28 cellular contexts compared by ENCODE assay signal in the genomic region with DNA sequence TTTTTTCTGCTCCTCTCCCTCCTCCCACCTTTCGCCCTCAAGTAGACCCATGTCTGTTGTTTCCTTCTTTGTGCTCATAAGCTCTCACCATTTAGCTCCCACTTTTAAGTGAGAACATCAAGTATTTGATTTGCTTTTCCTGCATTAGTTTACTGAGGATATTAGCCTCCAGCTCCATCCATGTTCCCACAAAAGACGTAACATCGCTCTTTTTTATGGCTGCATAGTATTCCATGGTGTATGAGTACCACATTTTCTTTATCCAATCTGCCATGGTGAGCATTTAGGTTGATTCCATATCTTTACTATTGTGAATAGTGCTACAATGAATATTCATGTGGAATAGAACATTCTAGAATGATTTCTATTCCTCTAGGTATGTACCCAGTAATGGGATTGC.
"Had no signal": no experiment of that assay in that cellular context is flagged by ENCODE, and none has a peak within 500 bp of the region (broad histone marks: within the 10 kb centered on the region; RNA-seq: fewer than 3 reads in every experiment).

No MANE protein-coding gene starts in this region.

- H3K4me3 ChIP-seq: colonic mucosa, coronary artery, dorsolateral prefrontal cortex, esophagus muscularis mucosa, esophagus squamous epithelium, gastrocnemius medialis, gastroesophageal sphincter, heart left ventricle, heart right ventricle, hepatocyte had no signal

- FAIRE-seq: endometrium, endothelial cell of umbilical vein, frontal cortex had no signal

- H2AFZ ChIP-seq: hepatocyte had no signal

- H3K4me2 ChIP-seq: hepatocyte had no signal

- DNase-seq: colonic mucosa; cortex of kidney; dermis blood vessel endothelial cell; dorsolateral prefrontal cortex; effector CD4-positive, alpha-beta T cell; effector CD8-positive, alpha-beta T cell; effector memory CD4-positive, alpha-beta T cell; effector memory CD8-positive, alpha-beta T cell; endodermal cell; erythroblast; esophagus squamous epithelium; foreskin fibroblast; foreskin keratinocyte; foreskin melanocyte; gastrocnemius medialis; glutamatergic neuron; head of caudate nucleus; heart left ventricle; heart right ventricle had no signal

- H3K36me3 ChIP-seq: colonic mucosa, esophagus muscularis mucosa, esophagus squamous epithelium, gastrocnemius medialis, gastroesophageal sphincter, heart left ventricle, heart right ventricle had no signal

- ATAC-seq: effector memory CD8-positive, alpha-beta T cell; esophagus mucosa; foreskin keratinocyte; gastrocnemius medialis; gastroesophageal sphincter; heart left ventricle; heart right ventricle had no signal

- H3K4me1 ChIP-seq: colonic mucosa, esophagus muscularis mucosa, foreskin keratinocyte, gastrocnemius medialis, gastroesophageal sphincter had no signal

- H3K9me3 ChIP-seq: colonic mucosa, esophagus muscularis mucosa, esophagus squamous epithelium, gastrocnemius medialis, gastroesophageal sphincter had no signal

- H3K27ac ChIP-seq: colonic mucosa, coronary artery, dorsolateral prefrontal cortex, epithelial cell of prostate, esophagus muscularis mucosa, esophagus squamous epithelium, foreskin keratinocyte, gastrocnemius medialis, gastroesophageal sphincter, heart left ventricle, heart right ventricle, hepatocyte had no signal

- H3K27me3 ChIP-seq: colonic mucosa, dorsolateral prefrontal cortex, esophagus muscularis mucosa, esophagus squamous epithelium, gastrocnemius medialis, gastroesophageal sphincter, heart left ventricle, heart right ventricle had no signal

- H3K79me2 ChIP-seq: hepatocyte had no signal
